10 cellular contexts compared by ENCODE assay signal in the genomic region with DNA sequence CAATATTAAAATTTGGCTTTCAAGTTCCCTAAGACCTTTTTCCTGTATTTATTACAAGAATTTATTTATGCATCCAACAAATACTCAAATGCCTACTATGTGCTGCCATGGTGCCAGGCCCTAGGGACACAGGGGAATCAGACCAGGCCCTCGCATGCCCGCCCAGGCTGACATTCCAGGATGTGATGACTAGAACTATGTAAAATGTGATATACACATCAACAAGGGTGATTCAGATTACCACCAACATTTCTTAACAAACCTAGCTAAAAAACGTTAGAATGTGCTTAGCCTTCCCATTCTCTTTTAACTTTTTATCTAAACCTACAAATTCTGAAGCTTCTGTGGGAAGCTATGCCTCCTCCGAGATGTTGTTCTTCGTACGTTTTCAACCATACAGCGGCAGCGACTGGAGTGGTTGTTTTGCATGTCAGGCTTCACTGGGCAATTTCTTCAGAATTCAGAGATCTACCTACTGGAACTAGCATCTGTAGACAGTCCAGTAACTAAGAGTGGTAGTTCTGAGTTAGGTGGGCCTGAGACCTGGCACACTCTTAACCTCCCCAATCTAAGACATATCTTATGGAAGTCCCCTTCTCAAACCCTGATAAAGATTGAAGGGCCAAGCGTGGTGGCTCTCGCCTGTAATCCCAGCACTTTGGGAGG. TPM values are rescaled to one million over a fixed set of nuclear protein-coding genes. Genes with fewer than 3 reads are reported as not detected.
A peak's percentile ranks its signal among the peaks of the same experiment; 100 is the strongest.
DNase-seq lines count a peak whose midpoint lies in the region; FAIRE-seq and TF ChIP-seq lines count a peak whose summit lies in the region.
"Had no signal": no experiment of that assay in that cellular context is flagged by ENCODE, and none has a peak within 500 bp of the region (broad histone marks: within the 10 kb centered on the region; RNA-seq: fewer than 3 reads in every experiment).

No MANE protein-coding gene starts in this region.

- H2BK15ac ChIP-seq in H9 (ENCODE audit: low read depth, low read length): no peak overlapping the region

- H4K5ac ChIP-seq in H9 (ENCODE audit: insufficient read length, low read depth, low read length): peak overlapping the region; percentile 55

- H3K9me2 ChIP-seq in hepatocyte (replicated peaks; ENCODE audit: insufficient read depth): no peaks in the 10 kb centered on the region

- POLR2A ChIA-PET in A673 (lab: Charles Lee; ENCODE audit: low non-redundant PET): no interaction called here

- H3K4me3 Mint-ChIP-seq in H9: peak overlapping the region in 1 of 2 experiments; percentile 59; a peak in 3 of 5 replicates
- H3K4me3 Mint-ChIP-seq: stimulated activated naive CD8-positive, alpha-beta T cell treated with anti-CD3 and anti-CD28 coated beads, Interleukin-15, Interleukin-2, amounts not matched to agents 100 ng/mL and 50 ng/mL, for 24 hours had no signal

- H3K18ac ChIP-seq in H9 (ENCODE audit: insufficient read length, low read depth, low read length): peak overlapping the region; percentile 68

- H3K4me2 ChIP-seq in BLaER1 (peak overlapping the region; percentile 63), H9 (ENCODE audit: insufficient read depth, insufficient read length, low read length) (peak overlapping the region; percentile 17), hepatocyte (no peak overlapping the region)

- H2AFZ ChIP-seq in H9 (ENCODE audit: low read length): no peak overlapping the region
- H2AFZ ChIP-seq in hepatocyte: no peak overlapping the region

- peaks cover 33% of the 10 kb centered on the region for H3K36me3 ChIP-seq in BLaER1
- no peaks in the 10 kb centered on the region for H3K36me3 ChIP-seq in hepatocyte (replicated peaks; ENCODE audit: insufficient read depth, low read depth)
- H3K36me3 ChIP-seq in A673 (ENCODE audit: insufficient read depth, low read length, poor library complexity, severe bottlenecking): no peaks in the 10 kb centered on the region
- H3K36me3 ChIP-seq: adrenal gland had no signal

- no peaks in the 10 kb centered on the region for H3K27me3 Mint-ChIP-seq in H9 (ENCODE audit: low read depth)
- H3K27me3 Mint-ChIP-seq: stimulated activated naive CD8-positive, alpha-beta T cell treated with anti-CD3 and anti-CD28 coated beads, Interleukin-15, Interleukin-2, amounts not matched to agents 100 ng/mL and 50 ng/mL, for 24 hours had no signal

- H2BK20ac ChIP-seq in H9 (ENCODE audit: low read depth, low read length, poor library complexity, severe bottlenecking): peak overlapping the region; percentile 50

- H3K79me2 ChIP-seq in H9 (ENCODE audit: insufficient read depth, low read length) (peaks cover 34% of the 10 kb centered on the region; the same call in 1 of the 2 replicates), hepatocyte (peaks cover 94% of the 10 kb centered on the region)

- no peak overlapping the region for H4K8ac ChIP-seq in H9 (replicated peaks; ENCODE audit: insufficient read length, low read depth, low read length)

- peak overlapping the region; percentile 56 for H2BK5ac ChIP-seq in H9 (ENCODE audit: insufficient read length, low read length)

- CTCF ChIA-PET in A673 (lab: Charles Lee): no interaction called here

- no TSS peak for BruUV-seq in A673 (replicated peaks; lab: Mats Ljungman, UMichigan)

- peak overlapping the region; percentile 74 for H4K91ac ChIP-seq in H9 (ENCODE audit: insufficient read length, low read depth, low read length)

- H3T11ph ChIP-seq in H9 (ENCODE audit: low read length): peak overlapping the region; percentile 73

- no peak for FAIRE-seq in RCC 7860 (lab: Jason Lieb, UNC)

- peak overlapping the region; percentile 38 for H3K4ac ChIP-seq in H9 (ENCODE audit: low read depth, low read length)

- H3K9ac ChIP-seq in BLaER1 (no peak overlapping the region; the same call in 1 of the 2 replicates), H9 (ENCODE audit: extremely low read depth, insufficient read length, low read length) (peak overlapping the region; percentile 5)

- H3K4me1 ChIP-seq in BLaER1: peaks cover 92% of the 10 kb centered on the region
- peaks cover 35% of the 10 kb centered on the region; the same call in 1 of the 2 replicates for H3K4me1 ChIP-seq in H9 (ENCODE audit: insufficient read depth, low read length)
- H3K4me1 ChIP-seq in hepatocyte (ENCODE audit: insufficient read depth): peaks cover 29% of the 10 kb centered on the region
- peaks cover 51% of the 10 kb centered on the region for H3K4me1 ChIP-seq in A673 (ENCODE audit: insufficient read depth, low read length, poor library complexity, severe bottlenecking)

- no peak for TF ChIP-seq CTCF in H9 (conservative IDR thresholded peaks at IDR 0.05)
- no peak for TF ChIP-seq CTCF in hepatocyte (IDR thresholded peaks at IDR 0.05; ENCODE audit: poor library complexity)
- no peak for TF ChIP-seq CTCF in A673 (conservative IDR thresholded peaks at IDR 0.05; ENCODE audit: low read depth, low read length)

- H2BK120ac ChIP-seq in H9 (ENCODE audit: low read depth, low read length, poor library complexity, severe bottlenecking): peak overlapping the region; percentile 94

- H3K79me1 ChIP-seq in H9 (ENCODE audit: insufficient read depth, low read depth, low read length, poor library complexity, severe bottlenecking): peaks cover 5% of the 10 kb centered on the region

- intact Hi-C loops in A673 (cut with micrococcal nuclease; ENCODE audit: unreplicated experiment): no loop called here

- H3K9me3 ChIP-seq in BLaER1 (no peaks in the 10 kb centered on the region), H9 (ENCODE audit: control insufficient read depth, low read depth, low read length) (no peaks in the 10 kb centered on the region), hepatocyte (ENCODE audit: low read depth) (no peaks in the 10 kb centered on the region), A673 (ENCODE audit: low read depth, low read length, poor library complexity, severe bottlenecking) (no peaks in the 10 kb centered on the region)
- H3K9me3 ChIP-seq: adrenal gland had no signal

- no peak overlapping the region for H3K56ac ChIP-seq in H9 (ENCODE audit: insufficient read length, low read depth, low read length)

- peak overlapping the region; percentile 61; the same call in 1 of the 2 replicates for H3K14ac ChIP-seq in H9 (ENCODE audit: insufficient read depth, low read length)

- peak overlapping the region; percentile 96 to 100 (median 97) for H3K27ac Mint-ChIP-seq in H9
- H3K27ac Mint-ChIP-seq: stimulated activated naive CD8-positive, alpha-beta T cell treated with anti-CD3 and anti-CD28 coated beads, Interleukin-15, Interleukin-2, amounts not matched to agents 100 ng/mL and 50 ng/mL, for 24 hours had no signal

- no peak overlapping the region for H3K4me3 ChIP-seq in BLaER1
- no peak overlapping the region for H3K4me3 ChIP-seq in hepatocyte
- no peak overlapping the region for H3K4me3 ChIP-seq in A673 (ENCODE audit: low read depth, low read length, poor library complexity, severe bottlenecking)
- H3K4me3 ChIP-seq: adrenal gland had no signal

- peak overlapping the region; percentile 84 for H2BK12ac ChIP-seq in H9 (ENCODE audit: insufficient read length, low read depth, low read length)

- peaks cover 84% of the 10 kb centered on the region in 2 experiments for H3K4me1 Mint-ChIP-seq in H9

- no peaks in the 10 kb centered on the region for H3K23me2 ChIP-seq in H9 (ENCODE audit: insufficient read length, low read depth, low read length, poor library complexity, severe bottlenecking)

- no peaks in the 10 kb centered on the region for H3K27me3 ChIP-seq in BLaER1
- no peaks in the 10 kb centered on the region for H3K27me3 ChIP-seq in H9 (ENCODE audit: insufficient read depth, low read length)
- H3K27me3 ChIP-seq in hepatocyte: no peaks in the 10 kb centered on the region
- no peaks in the 10 kb centered on the region for H3K27me3 ChIP-seq in A673 (replicated peaks; ENCODE audit: insufficient read depth, low read depth, low read length, poor library complexity)
- H3K27me3 ChIP-seq: adrenal gland had no signal

- H3K27ac ChIP-seq in BLaER1 (peak overlapping the region; percentile 60), H9 (ENCODE audit: insufficient read length, low read depth, low read length) (peak overlapping the region; percentile 96), hepatocyte (peak overlapping the region; percentile 79), A673 (ENCODE audit: low read depth, low read length, poor library complexity, severe bottlenecking) (no peak overlapping the region)

- H3K23ac ChIP-seq in H9 (ENCODE audit: insufficient read length, low read depth, low read length): no peak overlapping the region

- no peak overlapping the region for H2AK5ac ChIP-seq in H9 (ENCODE audit: insufficient read length, low read length)

- no CpG with 5 or more reads among the region's 10 CpGs for WGBS in H9 (ENCODE audit: extremely low coverage, insufficient read length, low lambda C conversion rate)
- 87% methylated on average over 10 of the region's 10 CpGs for WGBS in hepatocyte (ENCODE audit: low lambda C conversion rate, missing lambda C conversion rate)

- peaks cover 7 to 8% (median 7%) of the 10 kb centered on the region in 3 experiments; a peak in 6 of 7 replicates for H3K36me3 Mint-ChIP-seq in H9 (ENCODE audit: insufficient read depth in 1 of 3, low read depth in 3 of 3)

- no peaks in the 10 kb centered on the region; a peak in 1 of 5 replicates for H3K9me3 Mint-ChIP-seq in H9
- H3K9me3 Mint-ChIP-seq: stimulated activated naive CD8-positive, alpha-beta T cell treated with anti-CD3 and anti-CD28 coated beads, Interleukin-15, Interleukin-2, amounts not matched to agents 100 ng/mL and 50 ng/mL, for 24 hours had no signal

- DNase-seq in H9: no peak
- DNase-seq in RCC 7860 (ENCODE audit: low spot score): peak; percentile 80
- DNase-seq in hepatocyte (ENCODE audit: low spot score): no peak
- DNase-seq in stimulated activated CD4-positive, alpha-beta T cell treated with anti-CD3 and anti-CD28 coated beads, Interleukin-4, amount 100 ng/mL, for 1 hour: no peak
- no peak for DNase-seq in KG1 (lab: John Stamatoyannopoulos, UW)
- DNase-seq in A673 (ENCODE audit: low spot score): no peak
- DNase-seq in MV-4-11 (lab: John Stamatoyannopoulos, UW): no peak

- peaks cover 82% of the 10 kb centered on the region for H4K20me1 ChIP-seq in BLaER1
- H4K20me1 ChIP-seq in H9 (ENCODE audit: control insufficient read depth, insufficient read depth, insufficient read length): no peaks in the 10 kb centered on the region
- peaks cover 12% of the 10 kb centered on the region for H4K20me1 ChIP-seq in hepatocyte (ENCODE audit: insufficient read depth, poor library complexity, severe bottlenecking)

RNA-seq across cellular contexts. Expression of a gene that starts 22.1 kb away (rescaled TPM):
- total RNA-seq in H9 (2021): 60.2 and 63.1 TPM in 2 replicates
- total RNA-seq in hepatocyte: 28.4 and 54.8 TPM in 2 replicates
- polyA plus RNA-seq in hepatocyte: 34.8 and 40.2 TPM in 2 replicates
- total RNA-seq in A673 (2021): 35.5 and 41.2 TPM in 2 replicates
